10 cellular contexts compared by ENCODE assay signal in genomic region chr14:99245541-99246511, GRCh38. TPM values are rescaled to one million over a fixed set of nuclear protein-coding genes. Genes with fewer than 3 reads are reported as not detected.
DNase-seq lines count a peak whose midpoint lies in the region; ATAC-seq, FAIRE-seq and TF ChIP-seq lines count a peak whose summit lies in the region.
"Had no signal": no experiment of that assay in that cellular context is flagged by ENCODE, and none has a peak within 500 bp of the region (broad histone marks: within the 10 kb centered on the region; RNA-seq: fewer than 3 reads in every experiment).

No MANE protein-coding gene starts in this region.

- no peaks in the 10 kb centered on the region for H3K9me3 Mint-ChIP-seq in activated T-helper 2 cell treated with anti-CD3 and anti-CD28 coated beads, Interferon-gamma antibody, Interleukin-2, Interleukin-4, amounts not matched to agents 10 μg/mL and 5 μg/mL and 100 μg/mL, durations not matched to agents 14 hours and 24 hours and 36 hours

- peaks cover 33% of the 10 kb centered on the region for H3K36me3 Mint-ChIP-seq in activated T-helper 2 cell treated with anti-CD3 and anti-CD28 coated beads, Interferon-gamma antibody, Interleukin-2, Interleukin-4, amounts not matched to agents 10 μg/mL and 5 μg/mL and 100 μg/mL, durations not matched to agents 14 hours and 24 hours and 36 hours (ENCODE audit: low read depth)

- H3K9ac ChIP-seq in iPS-15b (ENCODE audit: low read depth, low read length), result peak overlapping the region; percentile 85

- ATAC-seq in GM19452 (IDR thresholded peaks at IDR 0.05; ENCODE audit: unreplicated experiment) (no peak), GM21723 (IDR thresholded peaks at IDR 0.05; ENCODE audit: unreplicated experiment) (no peak)

- TF ChIP-seq CTCF in HEK293 (tag by site-specific recombination; IDR thresholded peaks at IDR 0.05), result no peak

- no peak for DNase-seq in activated T-helper 2 cell treated with anti-CD3 and anti-CD28 coated beads, Interferon-gamma antibody, Interleukin-2, Interleukin-4, amounts not matched to agents 10 μg/mL and 5 μg/mL and 100 μg/mL, durations not matched to agents 14 hours and 24 hours and 36 hours (ENCODE audit: low spot score)
- DNase-seq in small intestine (no peak), SKM-1 treated with dmso at 0.1 percent for 144 hours (lab: John Stamatoyannopoulos, UW; ENCODE audit: unreplicated experiment) (no peak), SIG-M5 (lab: John Stamatoyannopoulos, UW) (no peak)
- DNase-seq: GF-D8, NCI-H1105 treated with DMSO at 0.1 percent for 48 hours had no signal

- peak overlapping the region; percentile 84 for H3K4me3 Mint-ChIP-seq in activated T-helper 2 cell treated with anti-CD3 and anti-CD28 coated beads, Interferon-gamma antibody, Interleukin-2, Interleukin-4, amounts not matched to agents 10 μg/mL and 5 μg/mL and 100 μg/mL, durations not matched to agents 14 hours and 24 hours and 36 hours (ENCODE audit: low read depth)

- H3K4me3 ChIP-seq in HEK293 (ENCODE audit: low read depth, low read length), result peak overlapping the region; percentile 24
- peak overlapping the region; percentile 69 for H3K4me3 ChIP-seq in iPS-15b (ENCODE audit: low read depth, low read length)
- peak overlapping the region in 1 of 2 donors; percentile 37 for H3K4me3 ChIP-seq in small intestine (ENCODE audit: low read depth in 1 of 2, low read length in 2 of 2)

- H3K27ac ChIP-seq in HEK293 (ENCODE audit: extremely low read depth, low read depth, low read length) (peak overlapping the region; percentile 79; the same call in 1 of the 2 replicates), small intestine (ENCODE audit: low read depth in 1 of 2, low read length in 1 of 2) (peak overlapping the region; percentile 58 to 65)

- no peaks in the 10 kb centered on the region for H3K27me3 Mint-ChIP-seq in activated T-helper 2 cell treated with anti-CD3 and anti-CD28 coated beads, Interferon-gamma antibody, Interleukin-2, Interleukin-4, amounts not matched to agents 10 μg/mL and 5 μg/mL and 100 μg/mL, durations not matched to agents 14 hours and 24 hours and 36 hours (ENCODE audit: low read depth)

- POLR2A ChIA-PET in HEK293 (lab: Yijun Ruan, JAX), result no interaction called here

- H3K27ac Mint-ChIP-seq in activated T-helper 2 cell treated with anti-CD3 and anti-CD28 coated beads, Interferon-gamma antibody, Interleukin-2, Interleukin-4, amounts not matched to agents 10 μg/mL and 5 μg/mL and 100 μg/mL, durations not matched to agents 14 hours and 24 hours and 36 hours, result peak overlapping the region; percentile 96

- H3K36me3 ChIP-seq in HEK293 (ENCODE audit: control insufficient read depth in 2 of 2, insufficient read depth in 1 of 2, low read length in 2 of 2) (no peaks in the 10 kb centered on the region), iPS-15b (ENCODE audit: control insufficient read depth, insufficient read depth, low read length) (no peaks in the 10 kb centered on the region), small intestine (ENCODE audit: control insufficient read depth in 2 of 2, insufficient read depth in 2 of 2, low read length in 2 of 2) (no peaks in the 10 kb centered on the region)

- CTCF ChIA-PET in HEK293 (lab: Yijun Ruan, JAX), result interaction anchor here (1.3 kb wide), 1 partner anchor 207 kb away, joined by 3 read pairs; no protein-coding TSS in a partner anchor

- intact Hi-C loops in activated T-helper 2 cell treated with anti-CD3 and anti-CD28 coated beads, Interferon-gamma antibody, Interleukin-2, Interleukin-4, amounts not matched to agents 10 μg/mL and 5 μg/mL and 100 μg/mL, durations not matched to agents 14 hours and 24 hours and 36 hours (cut with micrococcal nuclease), result no loop called here

- WGBS in small intestine, 3 donors, result 17 to 33% (median 23%) methylated on average over 69 to 86 of the region's 86 CpGs

- peaks cover 63% of the 10 kb centered on the region for H3K4me1 ChIP-seq in HEK293 (ENCODE audit: control insufficient read depth, insufficient read depth, low read length)
- H3K4me1 ChIP-seq in iPS-15b (ENCODE audit: control insufficient read depth, insufficient read depth, low read length), result peaks cover 41% of the 10 kb centered on the region
- H3K4me1 ChIP-seq in small intestine (ENCODE audit: control insufficient read depth in 2 of 2, insufficient read depth in 1 of 2, low read depth in 1 of 2, low read length in 1 of 2), result peaks cover 0 to 2% of the 10 kb centered on the region in 2 donors

- H3K27me3 ChIP-seq in iPS-15b (ENCODE audit: control insufficient read depth, insufficient read depth, low read length) (peaks cover 12% of the 10 kb centered on the region), small intestine (ENCODE audit: control insufficient read depth in 2 of 2, insufficient read depth in 2 of 2, low read length in 2 of 2) (peaks cover 0 to 3% of the 10 kb centered on the region in 2 donors)

- FAIRE-seq in small intestine (lab: Jason Lieb, UNC), result no peak

- peaks cover 78% of the 10 kb centered on the region for H3K4me1 Mint-ChIP-seq in activated T-helper 2 cell treated with anti-CD3 and anti-CD28 coated beads, Interferon-gamma antibody, Interleukin-2, Interleukin-4, amounts not matched to agents 10 μg/mL and 5 μg/mL and 100 μg/mL, durations not matched to agents 14 hours and 24 hours and 36 hours (ENCODE audit: low read depth)

- no peaks in the 10 kb centered on the region for H3K9me3 ChIP-seq in HEK293 (ENCODE audit: control insufficient read depth, insufficient read depth, low read depth, low read length)
- H3K9me3 ChIP-seq in iPS-15b (ENCODE audit: control insufficient read depth, insufficient read depth, low read length), result no peaks in the 10 kb centered on the region
- no peaks in the 10 kb centered on the region for H3K9me3 ChIP-seq in small intestine (ENCODE audit: control insufficient read depth, low read depth)

TF ChIP-seq in HEK293, 187 proteins besides CTCF, POLR2A, EP300 and RAD21 (continues in another document):
- peak; percentile 27; the same call in 1 of the 2 replicates for TF ChIP-seq KLF1 (tag by site-specific recombination; IDR thresholded peaks at IDR 0.05)
- no peak for TF ChIP-seq SCRT2 (tag by site-specific recombination; IDR thresholded peaks at IDR 0.05)
- no peak for TF ChIP-seq YY2 (tag by site-specific recombination; IDR thresholded peaks at IDR 0.05)
- peak; percentile 22 for TF ChIP-seq ZBTB26 (tag by site-specific recombination; optimal IDR thresholded peaks at IDR 0.05)
- no peak for TF ChIP-seq GLI4 (tag by site-specific recombination; IDR thresholded peaks at IDR 0.05)
- no peak for TF ChIP-seq ZBTB20 (tag by site-specific recombination; IDR thresholded peaks at IDR 0.05)
- TF ChIP-seq ZBTB48 (tag by site-specific recombination; IDR thresholded peaks at IDR 0.05), result no peak
- TF ChIP-seq OSR2 (tag by site-specific recombination; IDR thresholded peaks at IDR 0.05), result 0 out of 2 replicates have a peak, but pooled peaks have one; percentile 27
- no peak for TF ChIP-seq MZF1 (tag by site-specific recombination; IDR thresholded peaks at IDR 0.05; ENCODE audit: borderline replicate concordance)

RNA-seq across cellular contexts. Expression of gene BCL11B, which starts 26.2 kb away (rescaled TPM):
- 34.1 and 34.9 TPM in 2 replicates for total RNA-seq in activated T-helper 2 cell treated with anti-CD3 and anti-CD28 coated beads, Interferon-gamma antibody, Interleukin-2, Interleukin-4, amounts not matched to agents 10 μg/mL and 5 μg/mL and 100 μg/mL, durations not matched to agents 14 hours and 24 hours and 36 hours
- polyA plus RNA-seq in small intestine, result 1 to 10 TPM in 1 of 3 donors, under 1 TPM in 2; 0.45 to 2.4 (median 0.54) TPM
